Comparison of ENCODE assay signal across 22 cellular contexts in the genomic region with DNA sequence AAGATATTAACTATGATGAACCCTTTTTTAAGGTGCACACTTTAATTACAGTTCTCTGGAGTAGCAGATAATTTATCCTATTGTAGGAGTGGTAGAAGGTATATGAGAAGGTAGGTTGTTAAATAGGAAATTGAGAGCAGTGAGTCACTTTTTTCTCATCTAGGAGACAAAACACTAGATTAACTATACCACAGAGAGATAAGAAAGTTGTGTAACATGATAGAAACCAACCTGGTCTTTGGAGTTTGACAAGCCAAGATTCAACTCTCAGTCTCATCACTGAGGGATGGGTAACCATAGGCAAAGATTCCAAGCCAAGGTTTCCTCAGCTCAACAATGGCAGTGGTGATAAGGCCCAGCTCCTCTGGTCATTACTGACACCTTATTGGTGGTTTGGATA.
"Had no signal": no experiment of that assay in that cellular context is flagged by ENCODE, and none has a peak within 500 bp of the region (broad histone marks: within the 10 kb centered on the region; RNA-seq: fewer than 3 reads in every experiment).

No MANE protein-coding gene starts in this region.

- H3K36me3 ChIP-seq: MG63, SJSA1 had no signal

- H3K27me3 ChIP-seq: MG63, SJSA1 had no signal

- FAIRE-seq: HTR-8/SVneo, RCC 7860 had no signal

- H3K4me3 ChIP-seq: MG63, SJSA1, SK-N-MC had no signal

- DNase-seq: KBM-7, MG63, NCI-H1092, NCI-H1105 treated with DMSO at 0.1 percent for 48 hours, NCI-H1417 treated with DMSO at 0.1 percent for 48 hours, NCI-H146, NCI-H1694 treated with DMSO at 0.1 percent for 48 hours, NCI-H1930, NCI-H2081, NCI-H2107, NCI-H2227 treated with DMSO at 0.1 percent for 48 hours, NCI-H446, NCI-H510A, NCI-H524 treated with DMSO at 0.1 percent for 48 hours, NCI-H774, Right ventricle myocardium superior, RPMI8226, SIG-M5 had no signal
